In the genomic region with DNA sequence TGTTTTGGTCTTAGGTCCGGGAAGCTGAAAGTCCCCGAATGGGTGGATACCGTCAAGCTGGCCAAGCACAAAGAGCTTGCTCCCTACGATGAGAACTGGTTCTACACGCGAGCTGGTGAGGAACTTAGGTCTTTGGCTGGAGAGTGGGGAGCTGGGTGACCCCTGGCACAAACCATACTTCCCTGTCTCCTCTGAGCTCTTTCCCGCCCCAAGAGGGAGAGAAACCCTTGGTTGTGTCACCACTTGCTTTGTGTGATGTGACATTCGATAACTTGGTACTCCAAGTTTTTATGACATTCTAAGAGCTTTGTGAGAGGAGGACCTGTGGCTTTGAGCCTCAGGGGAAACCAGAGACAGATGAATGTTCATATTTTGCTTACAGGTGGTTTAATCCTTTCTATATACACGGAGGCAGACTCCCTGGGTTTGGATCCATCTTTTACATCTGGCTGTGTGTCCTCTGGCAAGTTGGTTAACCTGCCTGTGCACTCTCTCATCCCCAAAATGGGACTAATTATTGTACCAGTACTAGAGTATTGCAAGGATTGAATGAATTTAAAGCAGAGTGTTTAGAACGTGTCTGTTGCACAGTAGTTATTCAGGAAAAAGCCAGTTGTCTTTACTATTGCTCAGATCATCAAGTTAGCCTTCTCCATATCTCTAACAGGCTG, we compare ENCODE assay signal across 9 cellular contexts. TPM values are rescaled to one million over a fixed set of nuclear protein-coding genes. Genes with fewer than 3 reads are reported as not detected.
DNase-seq lines count a peak whose midpoint lies in the region; ATAC-seq, FAIRE-seq and TF ChIP-seq lines count a peak whose summit lies in the region.
"Had no signal": no experiment of that assay in that cellular context is flagged by ENCODE, and none has a peak within 500 bp of the region (broad histone marks: within the 10 kb centered on the region; RNA-seq: fewer than 3 reads in every experiment).

No MANE protein-coding gene starts in this region.

- WGBS in esophagus squamous epithelium, 2 donors: 16 to 24% methylated on average over 4 to 10 of the region's 10 CpGs

- DNase-seq in GM12891 (ENCODE audit: insufficient read length, low spot score) (no peak), Panc1 (ENCODE audit: low read depth, low spot score) (no peak), esophagus squamous epithelium (lab: John Stamatoyannopoulos, UW) (no peak), retinal pigment epithelial cell (ENCODE audit: low read depth) (no peak), GF-D8 (lab: John Stamatoyannopoulos, UW) (no peak)

- H3K4me1 ChIP-seq in Panc1 (ENCODE audit: control insufficient read depth, insufficient read depth, low read length): peaks cover 28% of the 10 kb centered on the region
- peaks cover 17 to 63% (median 46%) of the 10 kb centered on the region in 3 donors for H3K4me1 ChIP-seq in esophagus squamous epithelium

- no TSS peak for BruUV-seq in Panc1 (replicated peaks; lab: Mats Ljungman, UMichigan)

- H3K9me3 ChIP-seq in Panc1 (ENCODE audit: control insufficient read depth, insufficient read depth, low read depth, low read length): no peaks in the 10 kb centered on the region
- no peaks in the 10 kb centered on the region for H3K9me3 ChIP-seq in esophagus squamous epithelium

- CTCF ChIA-PET in Panc1 (lab: Charles Lee): no interaction called here

- H3K27ac ChIP-seq in Panc1 (ENCODE audit: low read length) (peak overlapping the region; percentile 94), esophagus squamous epithelium (peak overlapping the region in 3 of 4 donors; percentile 87 to 98 (median 97))

- POLR2A ChIA-PET in Panc1 (lab: Charles Lee): interaction anchor here (0.5 to 1.4 kb wide), 3 partner anchors 9 to 81 kb away, joined by 3 to 8 read pairs (median 4); no protein-coding TSS in a partner anchor

- ATAC-seq in Panc1 (no peak), GM19023 (IDR thresholded peaks at IDR 0.05; ENCODE audit: unreplicated experiment) (no peak), HG02642 (IDR thresholded peaks at IDR 0.05; ENCODE audit: poor library complexity, unreplicated experiment) (no peak), HG03135 (IDR thresholded peaks at IDR 0.05; ENCODE audit: unreplicated experiment) (no peak)

- TF ChIP-seq CTCF in Panc1 (IDR thresholded peaks at IDR 0.05): no peak
- TF ChIP-seq CTCF in esophagus squamous epithelium (IDR thresholded peaks at IDR 0.05): no peak
- TF ChIP-seq CTCF in retinal pigment epithelial cell (conservative IDR thresholded peaks at IDR 0.05; ENCODE audit: low read depth, low read length): no peak

- in situ Hi-C loops in Panc1 (cut with HindIII; ENCODE audit: low pct_unique_long_range_greater_than_20kb, low sequenced_read_pairs): no loop called here

- H3K4me3 ChIP-seq in Panc1 (ENCODE audit: low read depth in 2 of 2, low read length in 2 of 2): peak overlapping the region; percentile 94
- peak overlapping the region; percentile 76 to 97 (median 94) for H3K4me3 ChIP-seq in esophagus squamous epithelium
- peak overlapping the region; percentile 96 for H3K4me3 ChIP-seq in retinal pigment epithelial cell (ENCODE audit: low read length)

- peak; percentile 50 for FAIRE-seq in GM12891 (lab: Jason Lieb, UNC)

- intact Hi-C loops in Panc1 (cut with micrococcal nuclease; ENCODE audit: unreplicated experiment): no loop called here
- intact Hi-C loops in esophagus squamous epithelium (cut with DNase I): no loop called here

- TF ChIP-seq POLR2A in GM12891 (IDR thresholded peaks at IDR 0.05; ENCODE audit: low read depth, low read length) (no peak; the same call in 1 of the 2 replicates), esophagus squamous epithelium (IDR thresholded peaks at IDR 0.05) (no peak)

- H3K27me3 ChIP-seq in Panc1 (ENCODE audit: control insufficient read depth, insufficient read depth, low read length): no peaks in the 10 kb centered on the region
- no peaks in the 10 kb centered on the region for H3K27me3 ChIP-seq in esophagus squamous epithelium

- peaks cover 30% of the 10 kb centered on the region for H3K36me3 ChIP-seq in Panc1 (ENCODE audit: control insufficient read depth, insufficient read depth, low read length)
- peaks cover 17 to 55% (median 33%) of the 10 kb centered on the region in 3 donors for H3K36me3 ChIP-seq in esophagus squamous epithelium

TF ChIP-seq in GM12891, 5 proteins besides CTCF, POLR2A, EP300 and RAD21:
- no peak for TF ChIP-seq POLR2AphosphoS5 (IDR thresholded peaks at IDR 0.05; ENCODE audit: low read depth, low read length)
- no peak; the same call in 1 of the 2 replicates for TF ChIP-seq TAF1 (IDR thresholded peaks at IDR 0.05; ENCODE audit: low read depth, low read length)
- TF ChIP-seq SPI1 (IDR thresholded peaks at IDR 0.05; ENCODE audit: low read depth, low read length): no peak
- TF ChIP-seq PAX5 (IDR thresholded peaks at IDR 0.05; ENCODE audit: insufficient read depth, low read length, severe bottlenecking): no peak
TF ChIP-seq in GM12891: peak in this region for 0.

RNA-seq across cellular contexts. Expression of gene RPS19, which starts 1.2 kb away (rescaled TPM):
- 7,698 TPM for polyA plus RNA-seq in GM12891 (2012; ENCODE audit: low read depth, missing spikeins)
- total RNA-seq in Panc1 (2021; ENCODE audit: unreplicated experiment) (1,349 TPM), esophagus squamous epithelium (1,000 to 10,000 TPM in 3 of 4 donors, 100 to 1,000 TPM in 1; 922 to 1,801 (median 1,460) TPM)
- 1,726 TPM for polyA plus RNA-seq in Panc1 (2012; ENCODE audit: insufficient read length)

RNA-seq across cellular contexts. Expression of gene CD79A, which starts 15.8 kb away (rescaled TPM):
- 466 TPM for polyA plus RNA-seq in GM12891 (2012; ENCODE audit: low read depth, missing spikeins)
- total RNA-seq in Panc1 (2021; ENCODE audit: unreplicated experiment) (0.59 TPM), esophagus squamous epithelium (1 to 10 TPM in 2 of 4 donors, not detected in 2; 1.7 to 3.1 TPM)
- polyA plus RNA-seq in Panc1 (2012; ENCODE audit: insufficient read length): 0.74 TPM

RNA-seq across cellular contexts. Expression of gene DMRTC2, which starts 16.4 kb away (rescaled TPM):
- polyA plus RNA-seq in GM12891 (2012; ENCODE audit: low read depth, missing spikeins): not detected
- total RNA-seq in Panc1 (2021; ENCODE audit: unreplicated experiment): not detected
- polyA plus RNA-seq in Panc1 (2012; ENCODE audit: insufficient read length): not detected
- not detected for total RNA-seq in esophagus squamous epithelium
- total RNA-seq: renal cortical epithelial cell had no signal

RNA-seq across cellular contexts. Expression of gene LYPD4, which starts 16.8 kb away (rescaled TPM):
- polyA plus RNA-seq in GM12891 (2012; ENCODE audit: low read depth, missing spikeins): not detected
- not detected for total RNA-seq in Panc1 (2021; ENCODE audit: unreplicated experiment)
- not detected for polyA plus RNA-seq in Panc1 (2012; ENCODE audit: insufficient read length)
- total RNA-seq in esophagus squamous epithelium: not detected
- total RNA-seq: renal cortical epithelial cell had no signal

RNA-seq across cellular contexts. Expression of gene ARHGEF1, which starts 21.8 kb away (rescaled TPM):
- 125 TPM for polyA plus RNA-seq in GM12891 (2012; ENCODE audit: low read depth, missing spikeins)
- total RNA-seq in Panc1 (2021; ENCODE audit: unreplicated experiment): 69.5 TPM
- polyA plus RNA-seq in Panc1 (2012; ENCODE audit: insufficient read length): 106 TPM
- 10 to 100 TPM; 31.0 to 59.5 (median 56.2) TPM for total RNA-seq in esophagus squamous epithelium
